24 cellular contexts compared by ENCODE assay signal in genomic region chr2:208890486-208890885, GRCh38.
DNase-seq lines count a peak whose midpoint lies in the region; ATAC-seq, FAIRE-seq and TF ChIP-seq lines count a peak whose summit lies in the region.
"Had no signal": no experiment of that assay in that cellular context is flagged by ENCODE, and none has a peak within 500 bp of the region (broad histone marks: within the 10 kb centered on the region; RNA-seq: fewer than 3 reads in every experiment).

No MANE protein-coding gene starts in this region.

- H3F3A ChIP-seq in MM.1S (ENCODE audit: insufficient read depth, low read length) = no peaks in the 10 kb centered on the region

- POLR2A ChIA-PET in A549 (lab: Yijun Ruan, JAX) = no interaction called here
- POLR2A ChIA-PET in H1 (lab: Charles Lee; ENCODE audit: partially characterized antibody) = no interaction called here

- TF ChIP-seq EP300 in A549 (IDR thresholded peaks at IDR 0.05) (no peak), H1 (IDR thresholded peaks at IDR 0.05; ENCODE audit: borderline replicate concordance in 1 of 2, low read depth in 2 of 2, low read length in 2 of 2) (no peak)

- H2AFZ ChIP-seq in H9 (ENCODE audit: low read length) (no peak overlapping the region), MM.1S (ENCODE audit: low read length) (0 out of 2 replicates have a peak overlapping the region, but pooled peaks have one; percentile 3), H1 (ENCODE audit: low read length) (no peak overlapping the region)

- ATAC-seq in A549 (no peak), GM21529 (IDR thresholded peaks at IDR 0.05; ENCODE audit: unreplicated experiment) (no peak), HG03442 (IDR thresholded peaks at IDR 0.05; ENCODE audit: unreplicated experiment) (no peak)
- ATAC-seq in stimulated activated naive CD8-positive, alpha-beta T cell treated with anti-CD3 and anti-CD28 coated beads, Interleukin-15, Interleukin-2, amounts not matched to agents 100 U/mL and 50 U/mL, for 24 hours = no peak
- ATAC-seq: CD8-positive, alpha-beta T cell had no signal

- H4K5ac ChIP-seq in H9 (ENCODE audit: insufficient read length, low read depth, low read length) = no peak overlapping the region
- no peak overlapping the region for H4K5ac ChIP-seq in H1 (ENCODE audit: insufficient read length, low read depth, low read length)

- H3K27ac Mint-ChIP-seq in H9 = no peak overlapping the region
- H3K27ac Mint-ChIP-seq: B cell; CD4-positive, alpha-beta T cell; CD8-positive, alpha-beta T cell had no signal

- no peak overlapping the region for H3K4me3 Mint-ChIP-seq in H9
- H3K4me3 Mint-ChIP-seq: B cell; CD4-positive, alpha-beta T cell; CD8-positive, alpha-beta T cell had no signal

- H3K9ac ChIP-seq in H9 (ENCODE audit: extremely low read depth, insufficient read length, low read length) (no peak overlapping the region), MM.1S (ENCODE audit: low read length) (no peak overlapping the region), H1 (replicated peaks in 1 of 4; ENCODE audit: extremely low read depth in 1 of 4, low read depth in 3 of 4, low read length in 3 of 4) (no peak overlapping the region)
- H3K9ac ChIP-seq: BLaER1 treated with 17β-estradiol and CSF1 and Interleukin-3, amounts not matched to agents 10 nM and 100 nM had no signal

- H3K23me2 ChIP-seq in H9 (ENCODE audit: insufficient read length, low read depth, low read length, poor library complexity, severe bottlenecking) (no peaks in the 10 kb centered on the region), H1 (ENCODE audit: low read depth, low read length) (no peaks in the 10 kb centered on the region)

- H3K14ac ChIP-seq in H9 (ENCODE audit: insufficient read depth, low read length) (no peak overlapping the region), H1 (ENCODE audit: insufficient read length) (no peak overlapping the region)

- H2BK5ac ChIP-seq in H9 (ENCODE audit: insufficient read length, low read length) (no peak overlapping the region), H1 (ENCODE audit: low read depth, low read length) (no peak overlapping the region)

- TF ChIP-seq POLR2A in A549 (IDR thresholded peaks at IDR 0.05; ENCODE audit: low read length) = no peak
- no peak for TF ChIP-seq POLR2A in H1 (IDR thresholded peaks at IDR 0.05; ENCODE audit: control extremely low read depth in 1 of 2, low read depth in 2 of 2, low read length in 2 of 2)

- no peak overlapping the region for H3K4me3 ChIP-seq in A549
- H3K4me3 ChIP-seq in MM.1S (ENCODE audit: low read length) = no peak overlapping the region
- H3K4me3 ChIP-seq in H1 (ENCODE audit: extremely low read depth in 1 of 4, insufficient read depth in 2 of 4, low read depth in 3 of 4, low read length in 4 of 4) = no peak overlapping the region
- H3K4me3 ChIP-seq: BLaER1 treated with 17β-estradiol and CSF1 and Interleukin-3, amounts not matched to agents 10 nM and 100 nM had no signal

- H3K9me3 Mint-ChIP-seq in H9 = peaks cover 6 to 16% of the 10 kb centered on the region in 2 experiments; a peak in 4 of 5 replicates
- H3K9me3 Mint-ChIP-seq: CD4-positive, alpha-beta T cell had no signal

- TF ChIP-seq CTCF in A549 (IDR thresholded peaks at IDR 0.05) (no peak), H9 (conservative IDR thresholded peaks at IDR 0.05) (no peak), MM.1S (IDR thresholded peaks at IDR 0.05; ENCODE audit: low read length) (no peak), H1 (IDR thresholded peaks at IDR 0.05; ENCODE audit: control extremely low read depth in 1 of 3, insufficient read depth in 1 of 3, low read depth in 1 of 3, low read length in 3 of 3) (no peak)

- no peaks in the 10 kb centered on the region for H3K27me3 ChIP-seq in H9 (ENCODE audit: insufficient read depth, low read length)
- no peaks in the 10 kb centered on the region for H3K27me3 ChIP-seq in MM.1S (replicated peaks; ENCODE audit: insufficient read depth, low read length)
- H3K27me3 ChIP-seq in H1 (replicated peaks in 1 of 4; ENCODE audit: control insufficient read depth in 3 of 4, extremely low read depth in 1 of 4, insufficient read depth in 3 of 4, low read length in 3 of 4) = no peaks in the 10 kb centered on the region
- H3K27me3 ChIP-seq: BLaER1 treated with 17β-estradiol and CSF1 and Interleukin-3, amounts not matched to agents 10 nM and 100 nM had no signal

- H2BK20ac ChIP-seq in H9 (ENCODE audit: low read depth, low read length, poor library complexity, severe bottlenecking) = peak overlapping the region; percentile 6
- no peak overlapping the region for H2BK20ac ChIP-seq in H1 (ENCODE audit: low read length)

- H3K56ac ChIP-seq in H9 (ENCODE audit: insufficient read length, low read depth, low read length) (no peak overlapping the region), H1 (replicated peaks; ENCODE audit: insufficient read length, low read depth, low read length) (no peak overlapping the region)

- no peaks in the 10 kb centered on the region for H3K9me3 ChIP-seq in A549
- H3K9me3 ChIP-seq in H9 (ENCODE audit: control insufficient read depth, low read depth, low read length) = no peaks in the 10 kb centered on the region
- no peaks in the 10 kb centered on the region for H3K9me3 ChIP-seq in MM.1S (replicated peaks; ENCODE audit: insufficient read depth, low read length)
- 0 out of 4 replicates have a peak, but pooled peaks cover 0 to 4% of the 10 kb centered on the region in 2 experiments for H3K9me3 ChIP-seq in H1 (ENCODE audit: insufficient read depth in 2 of 2, low read depth in 1 of 2, low read length in 1 of 2)
- H3K9me3 ChIP-seq: Caco-2 had no signal

- H3K27me3 Mint-ChIP-seq in H9 (ENCODE audit: low read depth) = no peaks in the 10 kb centered on the region
- H3K27me3 Mint-ChIP-seq: B cell; CD4-positive, alpha-beta T cell had no signal

- H3K23ac ChIP-seq in H9 (ENCODE audit: insufficient read length, low read depth, low read length) (no peak overlapping the region), H1 (ENCODE audit: insufficient read length) (no peak overlapping the region)

- H3K18ac ChIP-seq in H9 (ENCODE audit: insufficient read length, low read depth, low read length) (no peak overlapping the region), H1 (ENCODE audit: extremely low read depth, low read length) (no peak overlapping the region)

- H4K20me1 ChIP-seq in H9 (ENCODE audit: control insufficient read depth, insufficient read depth, insufficient read length) = no peaks in the 10 kb centered on the region
- no peaks in the 10 kb centered on the region for H4K20me1 ChIP-seq in MM.1S (ENCODE audit: insufficient read depth, low read length)
- H4K20me1 ChIP-seq in H1 (replicated peaks in 1 of 2; ENCODE audit: control insufficient read depth in 1 of 2, insufficient read depth in 2 of 2, low read length in 2 of 2) = no peaks in the 10 kb centered on the region
- H4K20me1 ChIP-seq: BLaER1 treated with 17β-estradiol and CSF1 and Interleukin-3, amounts not matched to agents 10 nM and 100 nM had no signal

- no peak overlapping the region for H3K4ac ChIP-seq in H9 (ENCODE audit: low read depth, low read length)
- H3K4ac ChIP-seq in H1 (replicated peaks; ENCODE audit: insufficient read length, low read depth, low read length) = no peak overlapping the region

- H3K9me2 ChIP-seq in MM.1S (replicated peaks; ENCODE audit: insufficient read depth, low read length) = no peaks in the 10 kb centered on the region

- H3K36me3 Mint-ChIP-seq in H9 (ENCODE audit: insufficient read depth in 1 of 3, low read depth in 3 of 3) = peaks cover 4 to 23% (median 13%) of the 10 kb centered on the region in 3 experiments; a peak in 6 of 7 replicates
- H3K36me3 Mint-ChIP-seq: CD8-positive, alpha-beta T cell had no signal

- H3K27ac ChIP-seq in A549 (no peak overlapping the region), H9 (ENCODE audit: insufficient read length, low read depth, low read length) (no peak overlapping the region), MM.1S (ENCODE audit: low read length) (no peak overlapping the region), H1 (ENCODE audit: low read depth, low read length) (no peak overlapping the region)
- H3K27ac ChIP-seq: BLaER1 treated with 17β-estradiol and CSF1 and Interleukin-3, amounts not matched to agents 10 nM and 100 nM; C4-2B had no signal

- H3K79me2 ChIP-seq in H9 (ENCODE audit: insufficient read depth, low read length) (no peaks in the 10 kb centered on the region), MM.1S (ENCODE audit: low read length) (no peaks in the 10 kb centered on the region), H1 (ENCODE audit: control insufficient read depth in 1 of 2, insufficient read depth in 2 of 2, low read length in 2 of 2) (no peaks in the 10 kb centered on the region)

- no peak overlapping the region for H4K8ac ChIP-seq in H9 (replicated peaks; ENCODE audit: insufficient read length, low read depth, low read length)
- H4K8ac ChIP-seq in H1 (ENCODE audit: extremely low read depth, insufficient read depth, low read length) = no peak overlapping the region

- no peak overlapping the region for H2BK12ac ChIP-seq in H9 (ENCODE audit: insufficient read length, low read depth, low read length)
- H2BK12ac ChIP-seq in H1 (ENCODE audit: low read depth, low read length) = no peak overlapping the region

- H2BK15ac ChIP-seq in H9 (ENCODE audit: low read depth, low read length) (no peak overlapping the region), H1 (ENCODE audit: low read length) (no peak overlapping the region)

- H3K36me3 ChIP-seq in MM.1S (replicated peaks; ENCODE audit: insufficient read depth, low read length) = no peaks in the 10 kb centered on the region
- H3K36me3 ChIP-seq in H1 (ENCODE audit: control insufficient read depth in 2 of 4, insufficient read depth in 4 of 4, low read length in 3 of 4) = no peaks in the 10 kb centered on the region
- H3K36me3 ChIP-seq: BLaER1 treated with 17β-estradiol and CSF1 and Interleukin-3, amounts not matched to agents 10 nM and 100 nM had no signal

- H2AK5ac ChIP-seq in H9 (ENCODE audit: insufficient read length, low read length) (no peak overlapping the region), H1 (ENCODE audit: low read depth, low read length) (no peak overlapping the region)

- H2BK120ac ChIP-seq in H9 (ENCODE audit: low read depth, low read length, poor library complexity, severe bottlenecking) (no peak overlapping the region), H1 (replicated peaks; ENCODE audit: low read depth, low read length) (no peak overlapping the region)

- FAIRE-seq in A549 (lab: Jason Lieb, UNC) (no peak), H1 (lab: Jason Lieb, UNC) (no peak), frontal cortex (lab: Jason Lieb, UNC) (no peak)
- FAIRE-seq: A204.1, D721Med, G401.6, GM12891, GM19239 had no signal

- no peaks in the 10 kb centered on the region for H3K4me1 ChIP-seq in A549
- no peaks in the 10 kb centered on the region for H3K4me1 ChIP-seq in H9 (ENCODE audit: insufficient read depth, low read length)
- no peaks in the 10 kb centered on the region for H3K4me1 ChIP-seq in MM.1S (ENCODE audit: low read length)
- H3K4me1 ChIP-seq in H1 (replicated peaks in 1 of 4; ENCODE audit: control insufficient read depth in 3 of 4, insufficient read depth in 4 of 4, low read length in 3 of 4) = peaks cover 0 to 5% (median 2%) of the 10 kb centered on the region in 4 experiments; a peak in 3 of 7 replicates
- H3K4me1 ChIP-seq: Caco-2 had no signal

- no peak overlapping the region for H3T11ph ChIP-seq in H9 (ENCODE audit: low read length)

- DNase-seq in A549 (ENCODE audit: low read depth in 1 of 2, low spot score in 1 of 2) (no peak), H9 (no peak), MM.1S (no peak), H1 (ENCODE audit: low read depth in 1 of 2, low spot score in 2 of 2) (no peak), frontal cortex (ENCODE audit: low spot score in 2 of 2) (no peak)
- no peak for DNase-seq in stimulated activated naive CD8-positive, alpha-beta T cell treated with anti-CD3 and anti-CD28 coated beads, Interleukin-15, Interleukin-2, amounts not matched to agents 100 U/mL and 50 U/mL, for 24 hours
- DNase-seq: 8988T; AML-193; Caco-2; Calu3; CD4-positive, alpha-beta T cell; CD8-positive, alpha-beta T cell; DMS79 treated with DMSO at 0.1 percent for 48 hours; GF-D8 had no signal

- 4% methylated on average over 2 of the region's 2 CpGs for WGBS in A549 (ENCODE audit: missing lambda C conversion rate)
- WGBS in H9 (ENCODE audit: extremely low coverage, insufficient read length, low lambda C conversion rate) = 100% methylated on average over 1 of the region's 2 CpGs
- 94 to 100% methylated on average over 1 to 2 of the region's 2 CpGs for WGBS in H1 (ENCODE audit: extremely low coverage in 1 of 2, insufficient coverage in 1 of 2, insufficient read length in 1 of 2, insufficient replicate concordance in 2 of 2, low coverage in 1 of 2, low lambda C conversion rate in 2 of 2, missing lambda C conversion rate in 1 of 2), 2 experiments

- CTCF ChIA-PET in A549 (lab: Yijun Ruan, JAX) (no interaction called here), H1 (lab: Charles Lee; ENCODE audit: partially characterized antibody) (no interaction called here)

- peaks cover 11 to 20% of the 10 kb centered on the region in 2 experiments for H3K4me1 Mint-ChIP-seq in H9
- H3K4me1 Mint-ChIP-seq: B cell had no signal

- H3K4me2 ChIP-seq in A549 (no peak overlapping the region), H9 (ENCODE audit: insufficient read depth, insufficient read length, low read length) (no peak overlapping the region), MM.1S (ENCODE audit: low read depth, low read length) (no peak overlapping the region), H1 (ENCODE audit: insufficient read depth in 1 of 2, low read depth in 2 of 2, low read length in 2 of 2) (no peak overlapping the region)
- H3K4me2 ChIP-seq: BLaER1 treated with 17β-estradiol and CSF1 and Interleukin-3, amounts not matched to agents 10 nM and 100 nM had no signal

- TF ChIP-seq RAD21 in A549 (conservative IDR thresholded peaks at IDR 0.05 in 1 of 2, IDR thresholded peaks at IDR 0.05 in 1 of 2) (no peak), H1 (IDR thresholded peaks at IDR 0.05 in 1 of 2, conservative IDR thresholded peaks at IDR 0.05 in 1 of 2; ENCODE audit: low read depth in 2 of 2, low read length in 2 of 2) (no peak)

- H3K79me1 ChIP-seq in H9 (ENCODE audit: insufficient read depth, low read depth, low read length, poor library complexity, severe bottlenecking) (no peaks in the 10 kb centered on the region), H1 (ENCODE audit: low read depth, low read length) (no peaks in the 10 kb centered on the region)

- H4K91ac ChIP-seq in H9 (ENCODE audit: insufficient read length, low read depth, low read length) (no peak overlapping the region), H1 (replicated peaks; ENCODE audit: insufficient read length, low read length) (no peak overlapping the region)

Comparison
In these comparisons a context has a peak if more than half of its experiments do, and no peak if none do; other contexts are left out.
1. Of the 18 proteins assayed by ChIP-seq in both H1 and A549: peak only in H1: none; only in A549: none; in both: MAFK; in neither: 17.